15 cellular contexts compared by ENCODE assay signal in genomic region chr2:196963043-196963442, GRCh38. TPM values are rescaled to one million over a fixed set of nuclear protein-coding genes. Genes with fewer than 3 reads are reported as not detected.
A peak's percentile ranks its signal among the peaks of the same experiment; 100 is the strongest.
DNase-seq lines count a peak whose midpoint lies in the region; ATAC-seq and TF ChIP-seq lines count a peak whose summit lies in the region.
"Had no signal": no experiment of that assay in that cellular context is flagged by ENCODE, and none has a peak within 500 bp of the region (broad histone marks: within the 10 kb centered on the region; RNA-seq: fewer than 3 reads in every experiment).

No MANE protein-coding gene starts in this region.

- no peak for TF ChIP-seq CTCF in natural killer cell (IDR thresholded peaks at IDR 0.05)
- no peak for TF ChIP-seq CTCF in chondrocyte (IDR thresholded peaks at IDR 0.05)

- H3K36me3 Mint-ChIP-seq in natural killer cell (no peaks in the 10 kb centered on the region), chondrocyte (ENCODE audit: low read depth) (no peaks in the 10 kb centered on the region)

- intact Hi-C loops in natural killer cell (cut with micrococcal nuclease) (no loop called here), sciatic nerve (cut with DNase I) (no loop called here)

- H3K4me1 Mint-ChIP-seq in natural killer cell = peaks cover 24 to 26% of the 10 kb centered on the region in 2 donors
- H3K4me1 Mint-ChIP-seq in chondrocyte (ENCODE audit: low read depth) = peaks cover 14% of the 10 kb centered on the region

- H3K4me3 Mint-ChIP-seq in natural killer cell (peak overlapping the region; percentile 40), chondrocyte (ENCODE audit: unreplicated experiment) (no peak overlapping the region)
- H3K4me3 Mint-ChIP-seq: neural crest cell had no signal

- H3K27me3 Mint-ChIP-seq in natural killer cell (ENCODE audit: low read depth in 2 of 2) (no peaks in the 10 kb centered on the region), chondrocyte (ENCODE audit: low read depth) (no peaks in the 10 kb centered on the region)
- H3K27me3 Mint-ChIP-seq: progenitor cell of endocrine pancreas had no signal

- no peak for DNase-seq in activated CD4-positive, CD25-positive, alpha-beta regulatory T cell (lab: John Stamatoyannopoulos, UW)
- DNase-seq in HT1080 (ENCODE audit: low read depth) (peak; percentile 42), amniotic epithelial cell (ENCODE audit: low read depth) (peak; percentile 16), natural killer cell (no peak), chondrocyte (ENCODE audit: low spot score) (no peak), sciatic nerve (ENCODE audit: low spot score) (no peak)
- DNase-seq: NCI-H1092 treated with DMSO at 0.1 percent for 48 hours, NCI-H510A treated with DMSO at 0.1 percent for 48 hours, SHP77 had no signal

- H3K27ac Mint-ChIP-seq in natural killer cell (peak overlapping the region in 1 of 2 donors; percentile 23), chondrocyte (ENCODE audit: unreplicated experiment) (no peak overlapping the region)
- H3K27ac Mint-ChIP-seq: progenitor cell of endocrine pancreas had no signal

- peak; percentile 44 to 65 for ATAC-seq in activated CD4-positive, CD25-positive, alpha-beta regulatory T cell treated with anti-CD3 and anti-CD28 coated beads, Interleukin-2, amount 50 U/mL, for 24 hours
- ATAC-seq in natural killer cell (peak; percentile 76 to 81 (median 79)), HG02981 (IDR thresholded peaks at IDR 0.05; ENCODE audit: unreplicated experiment) (no peak), sciatic nerve (no peak)
- ATAC-seq: A549, gastroesophageal sphincter had no signal

- H3K9me3 Mint-ChIP-seq in natural killer cell (no peaks in the 10 kb centered on the region), chondrocyte (ENCODE audit: low read depth) (peaks cover 3% of the 10 kb centered on the region)

RNA-seq across cellular contexts. Expression of gene PGAP1, which starts 36.5 kb away (rescaled TPM):
- total RNA-seq in HT1080 (2014; rRNA removed; shearing (Covaris generic)) = 1.5 and 3.1 TPM in 2 replicates
- 2.7 and 3.6 TPM in 2 replicates for polyA plus RNA-seq in HT1080 (2015; cell fraction: cytosol; rRNA removed)
- 16.8 and 17.6 TPM in 2 replicates for polyA plus RNA-seq in HT1080 (2015; cell fraction: nucleus; rRNA removed)
- total RNA-seq in natural killer cell (1 to 10 TPM; 2.5 to 4.9 (median 3.3) TPM), chondrocyte (10.5 to 22.5 TPM (median 12.3 TPM) in 3 replicates), sciatic nerve (24.7 TPM)

Comparison
In these comparisons a context has a peak if more than half of its experiments do, and no peak if none do; other contexts are left out.
1. ATAC-seq: peak in activated CD4-positive, CD25-positive, alpha-beta regulatory T cell treated with anti-CD3 and anti-CD28 coated beads, Interleukin-2, amount 50 U/mL, for 24 hours (2 of 2) and natural killer cell (3 of 3); none in HG02981 (single experiment) and sciatic nerve (single experiment).
2. DNase-seq: peak in HT1080 (single experiment) and amniotic epithelial cell (single experiment); none in activated CD4-positive, CD25-positive, alpha-beta regulatory T cell (0 of 4), natural killer cell (single experiment), chondrocyte (single experiment) and sciatic nerve (single experiment).